29 cellular contexts compared by ENCODE assay signal in genomic region chr17:78200451-78200850, GRCh38. TPM values are rescaled to one million over a fixed set of nuclear protein-coding genes. Genes with fewer than 3 reads are reported as not detected.
"Had no signal": no experiment of that assay in that cellular context is flagged by ENCODE, and none has a peak within 500 bp of the region (broad histone marks: within the 10 kb centered on the region; RNA-seq: fewer than 3 reads in every experiment).

No MANE protein-coding gene starts in this region.

- H3K27me3 Mint-ChIP-seq: activated B cell treated with CpG ODN at 0.5 μM for 24 hours; activated CD4-positive, alpha-beta memory T cell treated with anti-CD3 and anti-CD28 coated beads, Interleukin-2, amount 10 ng/mL, durations not matched to agents 7 days and 5 days; activated CD4-positive, alpha-beta T cell treated with anti-CD3 and anti-CD28 coated beads for 36 hours; activated naive CD4-positive, alpha-beta T cell treated with anti-CD3 and anti-CD28 coated beads, Interleukin-2, amount 10 ng/mL, durations not matched to agents 7 days and 5 days; activated naive CD8-positive, alpha-beta T cell treated with anti-CD3 and anti-CD28 coated beads for 36 hours; activated T-helper 17 cell treated with anti-CD3 and anti-CD28 coated beads, Interleukin-2, amount 50 U/mL, for 72 hours; T-helper 17 cell had no signal

- H3K4me3 ChIP-seq: MG63 had no signal

- H3K4me3 Mint-ChIP-seq: activated B cell treated with CpG ODN at 0.5 μM for 24 hours; activated CD4-positive, alpha-beta memory T cell treated with anti-CD3 and anti-CD28 coated beads, Interleukin-2, amount 10 ng/mL, durations not matched to agents 7 days and 5 days; activated CD4-positive, alpha-beta T cell treated with anti-CD3 and anti-CD28 coated beads for 36 hours; activated naive CD4-positive, alpha-beta T cell treated with anti-CD3 and anti-CD28 coated beads, Interleukin-2, amount 10 ng/mL, durations not matched to agents 7 days and 5 days; activated naive CD8-positive, alpha-beta T cell treated with anti-CD3 and anti-CD28 coated beads for 36 hours; activated T-helper 17 cell treated with anti-CD3 and anti-CD28 coated beads, Interleukin-2, amount 50 U/mL, for 72 hours; T-helper 17 cell had no signal

- H3K9me3 Mint-ChIP-seq: activated B cell treated with CpG ODN at 0.5 μM for 24 hours; activated CD4-positive, alpha-beta memory T cell treated with anti-CD3 and anti-CD28 coated beads, Interleukin-2, amount 10 ng/mL, durations not matched to agents 7 days and 5 days; activated naive CD4-positive, alpha-beta T cell treated with anti-CD3 and anti-CD28 coated beads, Interleukin-2, amount 10 ng/mL, durations not matched to agents 7 days and 5 days; activated naive CD8-positive, alpha-beta T cell treated with anti-CD3 and anti-CD28 coated beads for 36 hours; activated T-helper 17 cell treated with anti-CD3 and anti-CD28 coated beads, Interleukin-2, amount 50 U/mL, for 72 hours had no signal

- H3K4me1 Mint-ChIP-seq: activated naive CD8-positive, alpha-beta T cell treated with anti-CD3 and anti-CD28 coated beads for 36 hours; activated T-helper 17 cell treated with anti-CD3 and anti-CD28 coated beads, Interleukin-2, amount 50 U/mL, for 72 hours; T-helper 17 cell had no signal

- H3K27ac Mint-ChIP-seq: activated B cell treated with CpG ODN at 0.5 μM for 24 hours; activated CD4-positive, alpha-beta memory T cell treated with anti-CD3 and anti-CD28 coated beads, Interleukin-2, amount 10 ng/mL, durations not matched to agents 7 days and 5 days; activated CD4-positive, alpha-beta T cell treated with anti-CD3 and anti-CD28 coated beads for 36 hours; activated naive CD4-positive, alpha-beta T cell treated with anti-CD3 and anti-CD28 coated beads, Interleukin-2, amount 10 ng/mL, durations not matched to agents 7 days and 5 days; activated naive CD8-positive, alpha-beta T cell treated with anti-CD3 and anti-CD28 coated beads for 36 hours; activated T-helper 17 cell treated with anti-CD3 and anti-CD28 coated beads, Interleukin-2, amount 50 U/mL, for 72 hours; T-helper 17 cell had no signal

- H3K27me3 ChIP-seq: brain microvascular endothelial cell, MG63 had no signal

- DNase-seq: activated B cell treated with CpG ODN at 0.5 μM for 24 hours; activated CD4-positive, alpha-beta memory T cell treated with anti-CD3 and anti-CD28 coated beads, Interleukin-2, amount 10 ng/mL, durations not matched to agents 7 days and 5 days; activated CD4-positive, alpha-beta T cell treated with anti-CD3 and anti-CD28 coated beads for 36 hours; activated CD4-positive, alpha-beta T cell treated with anti-CD3 and anti-CD28 coated beads, Interleukin-2, amount 50 U/mL, for 1 hour; activated gamma-delta T cell; activated naive CD4-positive, alpha-beta T cell treated with anti-CD3 and anti-CD28 coated beads, Interleukin-2, amount 10 ng/mL, durations not matched to agents 7 days and 5 days; activated naive CD8-positive, alpha-beta T cell treated with anti-CD3 and anti-CD28 coated beads for 36 hours; activated T-cell treated with anti-CD3 and anti-CD28 coated beads for 4 hours; activated T-cell treated with anti-CD3 and anti-CD28 coated beads, Interleukin-2, amount 50 U/mL, for 48 hours; brain microvascular endothelial cell; MG63; MV-4-11; NCI-H1092 treated with DMSO at 0.1 percent for 48 hours; NCI-H1417 treated with DMSO at 0.1 percent for 48 hours; NCI-H1694; NCI-H2029; NCI-H2107; NCI-H2171 treated with DMSO at 0.1 percent for 48 hours; NCI-H226; NCI-H526; NCI-H774; SIG-M5; T-helper 17 cell; T-helper 9 cell had no signal

- H3K27ac ChIP-seq: brain microvascular endothelial cell had no signal

- H3K9me3 ChIP-seq: MG63 had no signal

- ATAC-seq: activated CD4-positive, alpha-beta T cell treated with anti-CD3 and anti-CD28 coated beads for 36 hours; activated T-helper 17 cell treated with anti-CD3 and anti-CD28 coated beads, Interleukin-2, amount 50 U/mL, for 72 hours; T-helper 17 cell had no signal

RNA-seq across cellular contexts. Expression of gene TMEM235, which starts 31.0 kb away (rescaled TPM):
- total RNA-seq: activated B cell treated with CpG ODN at 0.5 μM for 24 hours; activated CD4-positive, alpha-beta memory T cell treated with anti-CD3 and anti-CD28 coated beads, Interleukin-2, amount 10 ng/mL, durations not matched to agents 7 days and 5 days; activated CD4-positive, alpha-beta T cell treated with anti-CD3 and anti-CD28 coated beads for 36 hours; activated CD8-positive, alpha-beta memory T cell treated with anti-CD3 and anti-CD28 coated beads for 36 hours; activated naive CD8-positive, alpha-beta T cell treated with anti-CD3 and anti-CD28 coated beads for 36 hours; activated T-helper 17 cell treated with anti-CD3 and anti-CD28 coated beads, Interleukin-2, amount 50 U/mL, for 72 hours; cardiac septum; NCI-H460; RPMI7951; T-helper 17 cell had no signal
